8 cellular contexts compared by ENCODE assay signal in the genomic region with DNA sequence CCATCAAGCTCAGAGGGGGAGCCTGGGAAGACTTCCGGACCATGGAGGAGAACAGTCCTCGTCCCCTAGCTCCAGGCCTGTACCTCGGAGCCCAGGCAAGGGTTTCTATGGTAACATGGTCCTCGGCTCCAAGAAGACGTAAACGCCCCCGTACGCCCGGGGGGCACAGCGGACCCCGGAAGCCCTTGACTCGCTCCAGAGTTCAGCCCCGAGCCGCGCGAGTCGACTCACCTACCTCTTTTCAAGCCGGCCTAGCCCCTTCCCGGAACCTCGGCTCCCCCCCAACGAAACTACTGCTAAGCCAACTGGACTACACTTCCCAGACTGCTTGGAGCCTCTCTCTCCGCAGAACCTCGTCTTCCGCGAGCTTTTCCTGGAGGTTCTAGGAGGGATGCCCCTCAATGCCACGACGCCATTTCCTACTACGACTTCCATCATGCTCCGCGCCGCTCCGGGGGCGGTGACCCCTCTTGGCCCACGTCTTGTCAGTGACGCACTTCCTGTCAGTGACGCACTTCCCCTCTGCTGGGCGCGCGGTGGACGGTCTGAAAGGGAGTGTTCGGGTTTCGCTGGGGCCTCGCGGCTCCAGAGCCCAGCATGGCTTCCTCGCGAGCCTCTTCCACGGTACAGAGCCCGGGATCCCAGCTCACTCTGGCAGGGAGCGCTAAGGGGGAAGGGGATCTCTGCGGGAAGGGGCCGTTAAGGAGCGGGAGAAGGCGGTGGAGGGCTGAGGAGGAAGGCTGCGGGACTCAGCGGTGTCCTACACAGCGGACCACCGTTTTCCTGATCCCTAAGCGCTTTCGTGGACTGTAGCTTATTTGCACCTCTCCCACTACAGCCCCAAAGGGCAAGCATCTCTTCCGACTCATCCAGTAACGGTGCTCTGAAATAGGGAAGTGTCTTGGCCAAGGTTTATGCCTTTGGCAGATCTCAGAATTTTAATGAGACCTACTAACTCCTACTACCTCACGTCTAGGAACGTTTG. TPM values are rescaled to one million over a fixed set of nuclear protein-coding genes. Genes with fewer than 3 reads are reported as not detected.
DNase-seq lines count a peak whose midpoint lies in the region; ATAC-seq, FAIRE-seq and TF ChIP-seq lines count a peak whose summit lies in the region.

A gene (minus strand): TSS at position 426 of the 985 bp plus-strand sequence. CDS start 3,065 bp downstream, outside the sequence.
A gene (plus strand): TSS at position 512 of the 985 bp plus-strand sequence. CDS start 86 bp downstream, at position 598.

- no peaks in the 10 kb centered on the region; a peak in 2 of 5 replicates for H3K27me3 ChIP-seq in HepG2 (ENCODE audit: control insufficient read depth in 1 of 2, insufficient read depth in 2 of 2, low read length in 2 of 2)

- H3K4me1 Mint-ChIP-seq in CD14-positive monocyte, result peaks cover 7% of the 10 kb centered on the region

- H3K4me2 ChIP-seq in HepG2 (ENCODE audit: low read depth, low read length), result peak within 1 kb of the TSS; percentile 82

- H3K4me3 Mint-ChIP-seq in CD14-positive monocyte, result no peak within 1 kb of the TSS

- peaks cover 42% of the 10 kb centered on the region for H3K4me1 ChIP-seq in HepG2 (ENCODE audit: insufficient read depth, low read length)

- 1% methylated on average over 34 of the region's 63 CpGs for WGBS in HepG2 (ENCODE audit: low lambda C conversion rate)

- H3K79me2 ChIP-seq in HepG2 (ENCODE audit: insufficient read depth, low read length), result peaks cover 37% of the 10 kb centered on the region

- H4K20me1 ChIP-seq in HepG2 (ENCODE audit: insufficient read depth, low read length), result no peaks in the 10 kb centered on the region; the same call in 1 of the 2 replicates

- no peaks in the 10 kb centered on the region for H3K9me3 ChIP-seq in HepG2 (ENCODE audit: low read length)

- TF ChIP-seq RAD21 in HepG2 (CRISPR knock-in tag; IDR thresholded peaks at IDR 0.05), result 0 out of 2 replicates have a peak, but pooled peaks have one; percentile 31

- H3K36me3 Mint-ChIP-seq in CD14-positive monocyte, result peaks cover 51 to 57% of the 10 kb centered on the region in 2 donors

- peaks cover 16 to 44% of the 10 kb centered on the region in 2 experiments for H3K36me3 ChIP-seq in HepG2 (replicated peaks in 1 of 2; ENCODE audit: control insufficient read depth in 1 of 2, insufficient read depth in 2 of 2, low read length in 2 of 2)

- H3K27me3 Mint-ChIP-seq in CD14-positive monocyte (ENCODE audit: low read depth in 3 of 3), result no peaks in the 10 kb centered on the region

- no peaks in the 10 kb centered on the region for H3K9me3 Mint-ChIP-seq in CD14-positive monocyte

- no peak within 1 kb of the TSS for H3K27ac Mint-ChIP-seq in CD14-positive monocyte

- CTCF ChIA-PET in HepG2 (lab: Yijun Ruan, JAX; ENCODE audit: low intra/inter-chr PET ratio, low total read pairs), result no interaction called here

- ATAC-seq in GM19395 (IDR thresholded peaks at IDR 0.05; ENCODE audit: unreplicated experiment) (peak; percentile 98), HG03558 (IDR thresholded peaks at IDR 0.05; ENCODE audit: extremely low read depth, unreplicated experiment) (peak; percentile 96), HepG2 (peak; percentile 95)

- in situ Hi-C loops in HepG2 (cut with HindIII; ENCODE audit: extremely low pct_ligation_motif_present, low pct_unique_long_range_greater_than_20kb), result no loop called here

- FAIRE-seq in HepG2 (lab: Jason Lieb, UNC), result peak; percentile 96

- DNase-seq in CD14-positive monocyte (ENCODE audit: low spot score) (peak; percentile 97), NCI-H748 (lab: John Stamatoyannopoulos, UW; ENCODE audit: unreplicated experiment) (peak; percentile 99), dermis microvascular lymphatic vessel endothelial cell (ENCODE audit: low read depth in 2 of 2) (peak; percentile 96 to 99), HepG2 (ENCODE audit: low spot score) (peak; percentile 97)
- peak; percentile 94 for DNase-seq in activated CD4-positive, alpha-beta T cell treated with anti-CD3 and anti-CD28 coated beads, Interleukin-2, amount 50 U/mL, for 1 hour
- DNase-seq in stimulated activated CD4-positive, alpha-beta T cell treated with anti-CD3 and anti-CD28 coated beads, Interleukin-4, amount 100 ng/mL, for 1 hour, result peak; percentile 96

- peak within 1 kb of the TSS; percentile 85 for H3K27ac ChIP-seq in HepG2 (ENCODE audit: extremely low read length, insufficient read depth, low read length)

- H2AFZ ChIP-seq in HepG2 (ENCODE audit: low read length), result peak within 1 kb of the TSS; percentile 59

- TF ChIP-seq CTCF in CD14-positive monocyte (IDR thresholded peaks at IDR 0.05) (no peak), HepG2 (CRISPR knock-in tag; IDR thresholded peaks at IDR 0.05) (peak; percentile 23; the same call in 1 of the 2 replicates)

- peak; percentile 91 to 97 for TF ChIP-seq POLR2A in HepG2 (IDR thresholded peaks at IDR 0.05; ENCODE audit: insufficient read depth in 1 of 2, low read depth in 2 of 2, low read length in 2 of 2)

- intact Hi-C loops in CD14-positive monocyte (cut with micrococcal nuclease), result loop anchor here (2.0 to 5.0 kb wide), 5 partner anchors 55 to 382 kb away; a partner anchor contains a TSS
- intact Hi-C loops in HepG2 (cut with micrococcal nuclease; ENCODE audit: unreplicated experiment), result loop anchor here (2.0 to 10.0 kb wide), 3 partner anchors 55 to 379 kb away; a partner anchor contains a TSS

- POLR2A ChIA-PET in HepG2 (lab: Yijun Ruan, JAX), result interaction anchor here (0.7 to 2.7 kb wide), 23 partner anchors 10 to 542 kb away, joined by 3 to 40 read pairs (median 4); a partner anchor contains a TSS

- peak within 1 kb of the TSS; percentile 75 to 98 (median 82) for H3K4me3 ChIP-seq in HepG2 (replicated peaks in 1 of 3; ENCODE audit: insufficient read depth in 1 of 3, low read depth in 2 of 3, low read length in 3 of 3)

- TSS peak; percentile 84 for BruUV-seq in HepG2 (replicated peaks; lab: Mats Ljungman, UMichigan)

- TF ChIP-seq EP300 in HepG2 (IDR thresholded peaks at IDR 0.05; ENCODE audit: low read depth in 2 of 2, low read length in 2 of 2) (peak in 1 of 2 experiments; percentile 16; a peak in 1 of 4 replicates), HepG2 (CRISPR knock-in tag; IDR thresholded peaks at IDR 0.05; ENCODE audit: borderline replicate concordance) (peak; percentile 32; the same call in 1 of the 2 replicates)

- peak within 1 kb of the TSS; percentile 96 for H3K9ac ChIP-seq in HepG2 (ENCODE audit: insufficient read depth, low read depth, low read length)

TF ChIP-seq in HepG2, 621 proteins besides CTCF, POLR2A, EP300 and RAD21 (continues in another document):
- TF ChIP-seq CC2D1A (CRISPR knock-in tag; IDR thresholded peaks at IDR 0.05), result no peak

RNA-seq across cellular contexts. Expression of the first gene that starts in this region (rescaled TPM):
- polyA plus RNA-seq in CD14-positive monocyte, result 10 to 100 TPM; 77.8 to 87.8 TPM
- total RNA-seq in dermis microvascular lymphatic vessel endothelial cell, result 21.5 and 32.1 TPM in 2 replicates
- 57.9 and 66.0 TPM in 2 replicates for total RNA-seq in HepG2 (2016; rRNA removed; fragmentation: Illumina TruSeq; extraction: Trizol)
- 64.4 and 64.9 TPM in 2 replicates for total RNA-seq in HepG2 (2016; cell fraction: cytosol; rRNA removed; fragmentation: Illumina TruSeq; extraction: Trizol; ENCODE audit: low read depth)
- 53.6 and 69.9 TPM in 2 replicates for total RNA-seq in HepG2 (2016; cell fraction: insoluble cytoplasmic fraction; rRNA removed; fragmentation: Illumina TruSeq; extraction: Trizol)
- total RNA-seq in HepG2 (2016; cell fraction: membrane; rRNA removed; fragmentation: Illumina TruSeq; extraction: Trizol), result 78.0 and 88.8 TPM in 2 replicates
- total RNA-seq in HepG2 (2016; cell fraction: nucleus; rRNA removed; fragmentation: Illumina TruSeq; extraction: Trizol), result 17.0 and 19.2 TPM in 2 replicates
- polyA plus RNA-seq in HepG2 (2011; rRNA removed), result 20.2 and 26.6 TPM in 2 replicates
- polyA plus RNA-seq in HepG2 (2011; cell fraction: cytosol; rRNA removed), result 11.5 and 18.2 TPM in 2 replicates
- 4.6 and 8.4 TPM in 2 replicates for polyA plus RNA-seq in HepG2 (2011; cell fraction: nucleus; rRNA removed)
- 26.6 and 34.8 TPM in 2 replicates for polyA plus RNA-seq in HepG2 (2012)
- polyA plus RNA-seq in HepG2 (2016; cell fraction: cytosol; fragmentation: Illumina TruSeq; extraction: Trizol; ENCODE audit: low read depth), result 68.5 and 88.0 TPM in 2 replicates
- polyA plus RNA-seq in HepG2 (2016; cell fraction: insoluble cytoplasmic fraction; fragmentation: Illumina TruSeq; extraction: Trizol; ENCODE audit: low read depth), result 70.2 and 81.1 TPM in 2 replicates
- 72.0 and 84.6 TPM in 2 replicates for polyA plus RNA-seq in HepG2 (2016; cell fraction: membrane; fragmentation: Illumina TruSeq; extraction: Trizol; ENCODE audit: low read depth)
- polyA plus RNA-seq in HepG2 (2016; cell fraction: nucleus; fragmentation: Illumina TruSeq; extraction: Trizol; ENCODE audit: insufficient read depth, low read depth), result 35.6 and 37.3 TPM in 2 replicates
- polyA minus RNA-seq in HepG2 (2011; rRNA and poly(A)+ RNA removed; ENCODE audit: low replicate concordance), result 1.8 and 6.6 TPM in 2 replicates
- 6.4 and 6.8 TPM in 2 replicates for polyA minus RNA-seq in HepG2 (2011; cell fraction: cytosol; rRNA and poly(A)+ RNA removed)
- polyA minus RNA-seq in HepG2 (2011; cell fraction: nucleus; rRNA and poly(A)+ RNA removed), result 6.2 and 6.6 TPM in 2 replicates

RNA-seq across cellular contexts. Expression of the second gene that starts in this region (rescaled TPM):
- polyA plus RNA-seq in CD14-positive monocyte, result 10 to 100 TPM; 22.1 to 23.8 TPM
- total RNA-seq in dermis microvascular lymphatic vessel endothelial cell, result 21.8 and 21.9 TPM in 2 replicates
- 49.0 and 64.9 TPM in 2 replicates for total RNA-seq in HepG2 (2016; rRNA removed; fragmentation: Illumina TruSeq; extraction: Trizol)
- total RNA-seq in HepG2 (2016; cell fraction: cytosol; rRNA removed; fragmentation: Illumina TruSeq; extraction: Trizol; ENCODE audit: low read depth), result 8.0 and 8.5 TPM in 2 replicates
- total RNA-seq in HepG2 (2016; cell fraction: insoluble cytoplasmic fraction; rRNA removed; fragmentation: Illumina TruSeq; extraction: Trizol), result 46.7 and 66.8 TPM in 2 replicates
- 22.5 and 24.5 TPM in 2 replicates for total RNA-seq in HepG2 (2016; cell fraction: membrane; rRNA removed; fragmentation: Illumina TruSeq; extraction: Trizol)
- 19.4 and 23.0 TPM in 2 replicates for total RNA-seq in HepG2 (2016; cell fraction: nucleus; rRNA removed; fragmentation: Illumina TruSeq; extraction: Trizol)
- 10.3 and 11.1 TPM in 2 replicates for polyA plus RNA-seq in HepG2 (2011; rRNA removed)
- polyA plus RNA-seq in HepG2 (2011; cell fraction: cytosol; rRNA removed), result 10.7 and 12.9 TPM in 2 replicates
- 6.0 and 8.7 TPM in 2 replicates for polyA plus RNA-seq in HepG2 (2011; cell fraction: nucleus; rRNA removed)
- polyA plus RNA-seq in HepG2 (2012), result 17.9 and 20.6 TPM in 2 replicates
- polyA plus RNA-seq in HepG2 (2016; cell fraction: cytosol; fragmentation: Illumina TruSeq; extraction: Trizol; ENCODE audit: low read depth), result 3.8 and 4.4 TPM in 2 replicates
- polyA plus RNA-seq in HepG2 (2016; cell fraction: insoluble cytoplasmic fraction; fragmentation: Illumina TruSeq; extraction: Trizol; ENCODE audit: low read depth), result 55.6 and 56.7 TPM in 2 replicates
- 11.3 and 13.5 TPM in 2 replicates for polyA plus RNA-seq in HepG2 (2016; cell fraction: membrane; fragmentation: Illumina TruSeq; extraction: Trizol; ENCODE audit: low read depth)
- 27.1 and 29.6 TPM in 2 replicates for polyA plus RNA-seq in HepG2 (2016; cell fraction: nucleus; fragmentation: Illumina TruSeq; extraction: Trizol; ENCODE audit: insufficient read depth, low read depth)
- 10.5 and 29.0 TPM in 2 replicates for polyA minus RNA-seq in HepG2 (2011; rRNA and poly(A)+ RNA removed; ENCODE audit: low replicate concordance)
- 9.0 and 11.3 TPM in 2 replicates for polyA minus RNA-seq in HepG2 (2011; cell fraction: cytosol; rRNA and poly(A)+ RNA removed)
- polyA minus RNA-seq in HepG2 (2011; cell fraction: nucleus; rRNA and poly(A)+ RNA removed), result 6.8 and 10.8 TPM in 2 replicates

Comparison
In these comparisons a context has a peak if more than half of its experiments do, and no peak if none do; other contexts are left out.
1. Peak in every context shown above with its lines: DNase-seq, ATAC-seq, H3K4me3 ChIP-seq and H3K27ac ChIP-seq.